8 cellular contexts compared by ENCODE assay signal in the genomic region with DNA sequence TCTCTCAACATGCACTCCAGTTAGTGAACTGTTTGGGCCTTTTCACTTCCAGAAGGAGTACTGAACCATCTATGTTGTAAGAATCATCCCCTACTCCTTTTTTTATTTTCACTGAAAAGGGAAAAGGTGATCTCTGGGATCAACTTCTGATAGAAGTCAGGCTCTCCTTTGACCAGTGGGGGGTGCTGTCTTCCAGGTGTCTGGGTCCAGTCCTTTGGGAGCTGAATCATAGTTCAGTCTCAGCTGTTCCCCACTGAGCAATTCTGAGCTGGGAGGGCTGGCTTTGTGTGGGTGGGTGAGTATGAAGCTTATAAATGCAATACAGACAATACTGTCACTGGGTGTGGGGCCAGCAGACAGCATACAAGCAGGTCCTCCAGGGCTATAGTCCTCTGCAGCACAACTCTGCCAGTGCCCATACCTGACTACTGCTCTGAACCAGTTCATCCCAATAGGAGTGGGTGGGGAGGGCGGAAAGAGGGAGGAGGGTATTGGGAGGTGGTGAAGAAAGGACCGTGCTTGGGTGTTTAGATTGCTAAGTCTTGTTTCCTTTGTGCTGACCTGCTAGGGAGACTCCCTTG. TPM values are rescaled to one million over a fixed set of nuclear protein-coding genes. Genes with fewer than 3 reads are reported as not detected.
DNase-seq lines count a peak whose midpoint lies in the region; ATAC-seq and TF ChIP-seq lines count a peak whose summit lies in the region.

No MANE protein-coding gene starts in this region.

- H3K9me3 Mint-ChIP-seq in activated T-cell treated with anti-CD3 and anti-CD28 coated beads, Interleukin-2, amount 50 U/mL, for 4 hours = no peaks in the 10 kb centered on the region

- DNase-seq in left cardiac atrium (peak; percentile 33), left ventricle myocardium superior (no peak), NCI-H2227 treated with DMSO at 0.1 percent for 48 hours (lab: John Stamatoyannopoulos, UW) (peak; percentile 28), fibroblast of villous mesenchyme (ENCODE audit: low read depth) (peak; percentile 63), retina (peak; percentile 46)
- DNase-seq in activated T-cell treated with anti-CD3 and anti-CD28 coated beads, Interleukin-2, amount 50 U/mL, for 4 hours = peak; percentile 41

- peaks cover 8% of the 10 kb centered on the region for H3K36me3 Mint-ChIP-seq in activated T-cell treated with anti-CD3 and anti-CD28 coated beads, Interleukin-2, amount 50 U/mL, for 4 hours (ENCODE audit: insufficient read depth)

- no peaks in the 10 kb centered on the region for H3K27me3 Mint-ChIP-seq in activated T-cell treated with anti-CD3 and anti-CD28 coated beads, Interleukin-2, amount 50 U/mL, for 4 hours (ENCODE audit: low read depth)

- H3K4me3 Mint-ChIP-seq in activated T-cell treated with anti-CD3 and anti-CD28 coated beads, Interleukin-2, amount 50 U/mL, for 4 hours = no peak overlapping the region

- peaks cover 10% of the 10 kb centered on the region for H3K4me1 Mint-ChIP-seq in activated T-cell treated with anti-CD3 and anti-CD28 coated beads, Interleukin-2, amount 50 U/mL, for 4 hours (ENCODE audit: low read depth)

- H3K4me3 ChIP-seq in fibroblast of villous mesenchyme (ENCODE audit: low read depth, low read length) = no peak overlapping the region

- intact Hi-C loops in left cardiac atrium (cut with DNase I) = no loop called here
- intact Hi-C loops in left ventricle myocardium superior (cut with micrococcal nuclease) = no loop called here

- ATAC-seq in left cardiac atrium (peak in 1 of 2 donors; percentile 40), left ventricle myocardium superior (no peak), GM21447 (IDR thresholded peaks at IDR 0.05; ENCODE audit: unreplicated experiment) (no peak), GM19455 (IDR thresholded peaks at IDR 0.05; ENCODE audit: unreplicated experiment) (no peak)
- ATAC-seq in activated T-cell treated with anti-CD3 and anti-CD28 coated beads, Interleukin-2, amount 50 U/mL, for 4 hours = peak; percentile 98

- peak; percentile 76 for TF ChIP-seq CTCF in fibroblast of villous mesenchyme (IDR thresholded peaks at IDR 0.05; ENCODE audit: insufficient read depth, low read depth, low read length)

RNA-seq across cellular contexts. Expression of gene SARS1, which starts 12.5 kb away (rescaled TPM):
- total RNA-seq in left cardiac atrium (100 to 1,000 TPM; 109 to 141 TPM), left ventricle myocardium superior (99.8 TPM), fibroblast of villous mesenchyme (235 and 310 TPM in 2 replicates)
- 100 to 1,000 TPM; 166 to 207 (median 201) TPM for total RNA-seq in activated T-cell treated with anti-CD3 and anti-CD28 coated beads, Interleukin-2, amount 50 U/mL, for 4 hours

RNA-seq across cellular contexts. Expression of gene CELSR2, which starts 48.1 kb away (rescaled TPM):
- total RNA-seq in left cardiac atrium (10 to 100 TPM; 15.6 to 21.1 TPM), left ventricle myocardium superior (9.8 TPM), fibroblast of villous mesenchyme (1.3 TPM in 2 replicates)
- 1 to 10 TPM; 1.4 to 2.2 (median 1.5) TPM for total RNA-seq in activated T-cell treated with anti-CD3 and anti-CD28 coated beads, Interleukin-2, amount 50 U/mL, for 4 hours

Comparison
In these comparisons a context has a peak if more than half of its experiments do, and no peak if none do; other contexts are left out.
1. ATAC-seq: peak in activated T-cell treated with anti-CD3 and anti-CD28 coated beads, Interleukin-2, amount 50 U/mL, for 4 hours (2 of 2); none in left ventricle myocardium superior (single experiment), GM21447 (single experiment) and GM19455 (single experiment).